In the genomic region with DNA sequence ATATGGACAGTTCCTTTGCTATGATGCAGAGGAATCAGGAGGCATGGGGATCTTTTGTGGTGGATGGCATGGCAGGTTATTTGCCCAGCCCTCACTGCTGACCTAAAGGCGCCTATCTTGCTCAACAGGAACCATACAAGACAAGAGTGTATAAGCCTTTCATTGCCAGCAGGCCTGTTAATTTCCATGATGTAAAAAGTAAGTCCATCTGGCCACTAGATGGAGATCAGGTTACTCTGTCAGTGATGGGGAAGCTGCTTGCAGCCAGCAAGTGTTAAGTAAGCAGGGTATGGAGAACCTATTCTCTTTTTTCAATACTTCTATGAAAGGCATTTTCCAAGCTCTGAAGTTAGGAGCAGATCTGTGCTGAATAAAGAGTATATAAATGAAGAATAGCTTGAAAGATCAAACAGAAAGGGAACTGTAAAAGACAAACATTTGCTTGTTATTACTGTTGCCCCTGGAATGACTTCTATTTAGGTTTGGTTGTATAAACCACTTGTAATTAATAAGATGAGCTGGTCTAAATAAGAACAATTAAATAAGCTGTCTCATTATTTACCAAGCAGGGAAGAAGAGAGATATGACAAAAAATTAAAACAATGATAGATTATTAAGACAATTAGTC, we compare ENCODE assay signal across 8 cellular contexts.
DNase-seq lines count a peak whose midpoint lies in the region; ATAC-seq and TF ChIP-seq lines count a peak whose summit lies in the region.

No MANE protein-coding gene starts in this region.

- peak overlapping the region in 1 of 2 donors; percentile 50 for H3K27ac Mint-ChIP-seq in activated naive CD4-positive, alpha-beta T cell treated with anti-CD3 and anti-CD28 coated beads, Interleukin-2, amount 50 U/mL, for 72 hours
- H3K27ac Mint-ChIP-seq in glutamatergic neuron (ENCODE audit: unreplicated experiment) = no peak overlapping the region
- H3K27ac Mint-ChIP-seq in osteocyte (ENCODE audit: unreplicated experiment) = no peak overlapping the region

- peak; percentile 23 for TF ChIP-seq CTCF in GM20000 (IDR thresholded peaks at IDR 0.05; ENCODE audit: extremely low read depth, missing control alignments)
- peak; percentile 73 for TF ChIP-seq CTCF in glutamatergic neuron (IDR thresholded peaks at IDR 0.05; ENCODE audit: partially characterized antibody, unreplicated experiment)
- TF ChIP-seq CTCF in osteocyte (IDR thresholded peaks at IDR 0.05) = peak; percentile 88

- peaks cover 15% of the 10 kb centered on the region for H3K4me1 Mint-ChIP-seq in glutamatergic neuron (ENCODE audit: low read depth, unreplicated experiment)
- no peaks in the 10 kb centered on the region for H3K4me1 Mint-ChIP-seq in osteocyte (ENCODE audit: unreplicated experiment)

- peak; percentile 74 to 83 for ATAC-seq in activated naive CD4-positive, alpha-beta T cell treated with anti-CD3 and anti-CD28 coated beads, Interleukin-2, amount 50 U/mL, for 72 hours
- no peak for ATAC-seq in HG03457 (IDR thresholded peaks at IDR 0.05; ENCODE audit: unreplicated experiment)

- H3K4me3 Mint-ChIP-seq in glutamatergic neuron (ENCODE audit: unreplicated experiment) = no peak overlapping the region
- H3K4me3 Mint-ChIP-seq in osteocyte (ENCODE audit: unreplicated experiment) = no peak overlapping the region

- H3K9me3 Mint-ChIP-seq in activated naive CD4-positive, alpha-beta T cell treated with anti-CD3 and anti-CD28 coated beads, Interleukin-2, amount 50 U/mL, for 72 hours = no peaks in the 10 kb centered on the region
- H3K9me3 Mint-ChIP-seq in glutamatergic neuron (ENCODE audit: unreplicated experiment) (no peaks in the 10 kb centered on the region), osteocyte (ENCODE audit: unreplicated experiment) (no peaks in the 10 kb centered on the region)

- H3K36me3 Mint-ChIP-seq in activated naive CD4-positive, alpha-beta T cell treated with anti-CD3 and anti-CD28 coated beads, Interleukin-2, amount 50 U/mL, for 72 hours = no peaks in the 10 kb centered on the region
- no peaks in the 10 kb centered on the region for H3K36me3 Mint-ChIP-seq in glutamatergic neuron (ENCODE audit: unreplicated experiment)
- no peaks in the 10 kb centered on the region for H3K36me3 Mint-ChIP-seq in osteocyte (ENCODE audit: unreplicated experiment)

- H3K27me3 Mint-ChIP-seq in glutamatergic neuron (ENCODE audit: unreplicated experiment) (peaks cover 1% of the 10 kb centered on the region), osteocyte (ENCODE audit: unreplicated experiment) (no peaks in the 10 kb centered on the region)

- DNase-seq in Daoy (ENCODE audit: low read depth) = peak; percentile 60
- DNase-seq in GM20000 (ENCODE audit: low spot score) = peak; percentile 64
- DNase-seq in HS-27A (ENCODE audit: low read depth) = peak; percentile 31
- DNase-seq in NCI-H748 treated with DMSO at 0.1 percent for 48 hours (lab: John Stamatoyannopoulos, UW) = peak; percentile 32
- DNase-seq in activated naive CD4-positive, alpha-beta T cell treated with anti-CD3 and anti-CD28 coated beads, Interleukin-2, amount 50 U/mL, for 72 hours (ENCODE audit: low spot score in 2 of 2) = peak in 1 of 2 donors; percentile 13
- no peak for DNase-seq in glutamatergic neuron
- DNase-seq in osteocyte (ENCODE audit: extremely low spot score, unreplicated experiment) = no peak

Comparison
In these comparisons a context has a peak if more than half of its experiments do, and no peak if none do; other contexts are left out.
1. DNase-seq: peak in Daoy (single experiment), GM20000 (single experiment), HS-27A (single experiment) and NCI-H748 treated with DMSO at 0.1 percent for 48 hours (single experiment); none in glutamatergic neuron (single experiment) and osteocyte (single experiment).
2. CTCF ChIP-seq: peak in every context shown above with its lines; median percentile 88 in osteocyte; 73 in glutamatergic neuron; 23 in GM20000.